ENCODE assay signal across 13 cellular contexts in genomic region chr14:65074449-65075155, GRCh38. TPM values are rescaled to one million over a fixed set of nuclear protein-coding genes. Genes with fewer than 3 reads are reported as not detected.
A peak's percentile ranks its signal among the peaks of the same experiment; 100 is the strongest.
DNase-seq lines count a peak whose midpoint lies in the region; TF ChIP-seq lines count a peak whose summit lies in the region.
"Had no signal": no experiment of that assay in that cellular context is flagged by ENCODE, and none has a peak within 500 bp of the region (broad histone marks: within the 10 kb centered on the region; RNA-seq: fewer than 3 reads in every experiment).

No MANE protein-coding gene starts in this region.

- H3K9me3 ChIP-seq in esophagus squamous epithelium (no peaks in the 10 kb centered on the region), neutrophil (no peaks in the 10 kb centered on the region)

- in situ Hi-C loops in ACHN (cut with HindIII; ENCODE audit: low pct_ligation_motif_present, low pct_unique_long_range_greater_than_20kb, low sequenced_read_pairs): no loop called here

- peak overlapping the region; percentile 43 to 91 (median 76) for H3K27ac ChIP-seq in esophagus squamous epithelium
- peak overlapping the region; percentile 92 for H3K27ac ChIP-seq in neutrophil
- H3K27ac ChIP-seq: brain microvascular endothelial cell had no signal

- TF ChIP-seq POLR2A in esophagus squamous epithelium (IDR thresholded peaks at IDR 0.05): no peak

- intact Hi-C loops in esophagus squamous epithelium (cut with DNase I): no loop called here

- peaks cover 52 to 87% (median 53%) of the 10 kb centered on the region in 3 donors for H3K4me1 ChIP-seq in esophagus squamous epithelium
- H3K4me1 ChIP-seq in neutrophil (ENCODE audit: control insufficient read depth in 1 of 2, insufficient read depth in 1 of 2, low read depth in 1 of 2, low read length in 1 of 2): peaks cover 68 to 82% of the 10 kb centered on the region in 2 experiments

- CTCF ChIA-PET in HEK293T (lab: Yijun Ruan, JAX): no interaction called here

- H3K27me3 ChIP-seq in esophagus squamous epithelium: no peaks in the 10 kb centered on the region
- H3K27me3 ChIP-seq in neutrophil: no peaks in the 10 kb centered on the region
- H3K27me3 ChIP-seq: brain microvascular endothelial cell had no signal

- TF ChIP-seq CTCF in esophagus squamous epithelium (IDR thresholded peaks at IDR 0.05) (no peak), neutrophil (IDR thresholded peaks at IDR 0.05) (no peak)

- 24 to 25% methylated on average over 3 of the region's 3 CpGs for WGBS in esophagus squamous epithelium, 2 donors

- POLR2A ChIA-PET in HEK293T (lab: Yijun Ruan, JAX): no interaction called here

- DNase-seq in GDM1 (lab: John Stamatoyannopoulos, UW) (peak; percentile 31), NOMO-1 treated with dmso at 0.1 percent for 144 hours (lab: John Stamatoyannopoulos, UW; ENCODE audit: unreplicated experiment) (peak; percentile 35), esophagus squamous epithelium (lab: John Stamatoyannopoulos, UW) (no peak), ACHN (no peak), KG1 (lab: John Stamatoyannopoulos, UW) (no peak), HEK293T (ENCODE audit: extremely low spot score) (no peak)
- DNase-seq in stimulated activated CD4-positive, alpha-beta T cell treated with anti-CD3 and anti-CD28 coated beads, Interleukin-4, amount 100 ng/mL, for 24 hours: no peak
- DNase-seq: activated CD4-positive, alpha-beta T cell treated with anti-CD3 and anti-CD28 coated beads, Interleukin-2, amount 50 U/mL, for 1 hour; brain microvascular endothelial cell; DMS153; NCI-H146 had no signal

- H3K36me3 ChIP-seq in esophagus squamous epithelium (peaks cover 15 to 64% (median 26%) of the 10 kb centered on the region in 3 donors), neutrophil (peaks cover 46% of the 10 kb centered on the region)

- H3K4me3 ChIP-seq in esophagus squamous epithelium (no peak overlapping the region), neutrophil (ENCODE audit: low read depth in 1 of 2, low read length in 1 of 2) (peak overlapping the region; percentile 9 to 47)
- H3K4me3 ChIP-seq: GM23338 had no signal

TF ChIP-seq in HEK293T, 16 proteins besides CTCF, POLR2A, EP300 and RAD21:
- TF ChIP-seq ELF4 (IDR thresholded peaks at IDR 0.05) (no peak), FOXA1 (IDR thresholded peaks at IDR 0.05) (no peak), SUZ12 (IDR thresholded peaks at IDR 0.05) (no peak), PKNOX1 (IDR thresholded peaks at IDR 0.05) (no peak), NFRKB (IDR thresholded peaks at IDR 0.05) (no peak), HDGF (IDR thresholded peaks at IDR 0.05; ENCODE audit: borderline replicate concordance) (no peak), CTBP1 (IDR thresholded peaks at IDR 0.05; ENCODE audit: borderline replicate concordance) (no peak), TARDBP (IDR thresholded peaks at IDR 0.05) (no peak), ARNT (IDR thresholded peaks at IDR 0.05) (no peak), FOXM1 (IDR thresholded peaks at IDR 0.05; ENCODE audit: borderline replicate concordance) (no peak), L3MBTL2 (conservative IDR thresholded peaks at IDR 0.05) (no peak), SP1 (IDR thresholded peaks at IDR 0.05) (no peak), BHLHE40 (IDR thresholded peaks at IDR 0.05; ENCODE audit: borderline replicate concordance) (no peak), ZNF384 (IDR thresholded peaks at IDR 0.05) (no peak), FOXK2 (IDR thresholded peaks at IDR 0.05) (no peak), LEF1 (IDR thresholded peaks at IDR 0.05; ENCODE audit: borderline replicate concordance) (no peak)
TF ChIP-seq in HEK293T: peak in this region for 0.

RNA-seq across cellular contexts. Expression of gene MAX, which starts 27.7 kb away (rescaled TPM):
- total RNA-seq in esophagus squamous epithelium: 10 to 100 TPM; 45.3 to 88.7 (median 46.3) TPM

Comparison
In these comparisons a context has a peak if more than half of its experiments do, and no peak if none do; other contexts are left out.
1. DNase-seq: peak in GDM1 (single experiment) and NOMO-1 treated with dmso at 0.1 percent for 144 hours (single experiment); none in esophagus squamous epithelium (single experiment), ACHN (single experiment), KG1 (single experiment), HEK293T (single experiment) and stimulated activated CD4-positive, alpha-beta T cell treated with anti-CD3 and anti-CD28 coated beads, Interleukin-4, amount 100 ng/mL, for 24 hours (single experiment).
2. H3K4me3 ChIP-seq: peak in neutrophil (2 of 2); none in esophagus squamous epithelium (0 of 4).